8 cellular contexts compared by ENCODE assay signal in genomic region chr19:35755550-35756371, GRCh38. TPM values are rescaled to one million over a fixed set of nuclear protein-coding genes. Genes with fewer than 3 reads are reported as not detected.
DNase-seq lines count a peak whose midpoint lies in the region; ATAC-seq and TF ChIP-seq lines count a peak whose summit lies in the region.

No MANE protein-coding gene starts in this region.

- peak; percentile 70 for DNase-seq in D341Med (ENCODE audit: low spot score)
- DNase-seq in activated T-cell treated with anti-CD3 and anti-CD28 coated beads for 24 hours (ENCODE audit: low read depth), result peak; percentile 46
- DNase-seq in fibroblast of the aortic adventitia (ENCODE audit: low read depth), result peak; percentile 85
- DNase-seq in ovary, result peak; percentile 95 to 96 (median 95)
- DNase-seq in SHP77 (lab: John Stamatoyannopoulos, UW), result no peak
- DNase-seq in DMS79 treated with DMSO at 0.1 percent for 48 hours (lab: John Stamatoyannopoulos, UW), result no peak
- no peak for DNase-seq in inferior parietal cortex (ENCODE audit: extremely low spot score)

- peak overlapping the region; percentile 90 to 97 for H3K27ac ChIP-seq in ovary

- TF ChIP-seq CTCF in fibroblast of the aortic adventitia (IDR thresholded peaks at IDR 0.05; ENCODE audit: insufficient read depth, low read length), result no peak
- no peak for TF ChIP-seq CTCF in ovary (IDR thresholded peaks at IDR 0.05)

- TF ChIP-seq EP300 in ovary (IDR thresholded peaks at IDR 0.05), result peak; percentile 69

- H3K36me3 ChIP-seq in ovary, result no peaks in the 10 kb centered on the region

- H3K27me3 ChIP-seq in ovary, result no peaks in the 10 kb centered on the region

- peak; percentile 49 for TF ChIP-seq POLR2A in ovary (IDR thresholded peaks at IDR 0.05)

- H3K9me3 ChIP-seq in ovary, result no peaks in the 10 kb centered on the region

- 3 to 8% (median 5%) methylated on average over 43 to 74 of the region's 74 CpGs for WGBS in ovary, 3 donors

- peaks cover 12% of the 10 kb centered on the region for H3K4me1 ChIP-seq in ovary (ENCODE audit: insufficient read depth)

- peak overlapping the region; percentile 91 for H3K4me3 ChIP-seq in fibroblast of the aortic adventitia (ENCODE audit: low read depth, low read length)
- H3K4me3 ChIP-seq in ovary, result peak overlapping the region; percentile 37

- ATAC-seq in HG03097 (IDR thresholded peaks at IDR 0.05; ENCODE audit: low FRiP score, unreplicated experiment), result no peak

- intact Hi-C loops in ovary (cut with DNase I), result loop anchor here in 1 of 4 donors (2.0 kb wide), 1 partner anchor 39 kb away; no protein-coding TSS in a partner anchor

RNA-seq across cellular contexts. Expression of gene HSPB6, which starts 1.1 kb away (rescaled TPM):
- total RNA-seq in fibroblast of the aortic adventitia (ENCODE audit: low replicate concordance) (297 and 713 TPM in 2 replicates), ovary (100 to 1,000 TPM in 6 of 7 donors, 10 to 100 TPM in 1; 44.9 to 276 (median 232) TPM)
- polyA plus RNA-seq in ovary, result 100 to 1,000 TPM; 101 to 434 TPM

RNA-seq across cellular contexts. Expression of gene PROSER3, which starts 2.2 kb away (rescaled TPM):
- total RNA-seq in fibroblast of the aortic adventitia (ENCODE audit: low replicate concordance), result 4.5 and 10.8 TPM in 2 replicates
- 10 to 100 TPM in 5 of 7 donors, 1 to 10 TPM in 2; 3.3 to 59.0 (median 32.0) TPM for total RNA-seq in ovary
- polyA plus RNA-seq in ovary, result 10 to 100 TPM; 12.6 to 12.9 TPM

RNA-seq across cellular contexts. Expression of gene LIN37, which starts 7.4 kb away (rescaled TPM):
- 5.4 and 15.3 TPM in 2 replicates for total RNA-seq in fibroblast of the aortic adventitia (ENCODE audit: low replicate concordance)
- total RNA-seq in ovary, result 10 to 100 TPM; 14.5 to 25.6 (median 19.1) TPM
- polyA plus RNA-seq in ovary, result 10 to 100 TPM in 1 of 2 donors, 1 to 10 TPM in 1; 9.8 to 24.1 TPM

RNA-seq across cellular contexts. Expression of gene PSENEN, which starts 10.3 kb away (rescaled TPM):
- 14.7 and 19.5 TPM in 2 replicates for total RNA-seq in fibroblast of the aortic adventitia (ENCODE audit: low replicate concordance)
- total RNA-seq in ovary, result 10 to 100 TPM; 23.4 to 90.4 (median 44.9) TPM
- polyA plus RNA-seq in ovary, result 10 to 100 TPM; 34.0 to 44.6 TPM

RNA-seq across cellular contexts. Expression of gene U2AF1L4, which starts 10.5 kb away (rescaled TPM):
- total RNA-seq in fibroblast of the aortic adventitia (ENCODE audit: low replicate concordance), result 5.8 and 7.1 TPM in 2 replicates
- total RNA-seq in ovary, result 10 to 100 TPM; 16.7 to 37.5 (median 25.6) TPM
- polyA plus RNA-seq in ovary, result 10 to 100 TPM; 16.7 to 37.7 TPM

Comparison
In these comparisons a context has a peak if more than half of its experiments do, and no peak if none do; other contexts are left out.
1. DNase-seq: peak in D341Med (single experiment), activated T-cell treated with anti-CD3 and anti-CD28 coated beads for 24 hours (single experiment), fibroblast of the aortic adventitia (single experiment) and ovary (5 of 5); none in SHP77 (0 of 2), DMS79 treated with DMSO at 0.1 percent for 48 hours (single experiment) and inferior parietal cortex (single experiment).